Comparison of ENCODE assay signal across 14 cellular contexts in genomic region chr7:30068117-30068516, GRCh38. TPM values are rescaled to one million over a fixed set of nuclear protein-coding genes. Genes with fewer than 3 reads are reported as not detected.
DNase-seq lines count a peak whose midpoint lies in the region; ATAC-seq and TF ChIP-seq lines count a peak whose summit lies in the region.
"Had no signal": no experiment of that assay in that cellular context is flagged by ENCODE, and none has a peak within 500 bp of the region (broad histone marks: within the 10 kb centered on the region; RNA-seq: fewer than 3 reads in every experiment).

No MANE protein-coding gene starts in this region.

- no peaks in the 10 kb centered on the region for H3K27me3 Mint-ChIP-seq in endothelial cell (ENCODE audit: unreplicated experiment)

- H3K27me3 ChIP-seq in right atrium auricular region (no peaks in the 10 kb centered on the region), left lung (no peaks in the 10 kb centered on the region), BE2C (no peaks in the 10 kb centered on the region)
- H3K27me3 ChIP-seq: thyroid gland had no signal

- intact Hi-C loops in Right ventricle myocardium superior (cut with DNase I) (no loop called here), left lung (cut with DNase I) (loop anchor here in 1 of 2 donors (10.0 kb wide), 1 partner anchor 323 kb away; no protein-coding TSS in a partner anchor), left colon (cut with DNase I, micrococcal nuclease) (no loop called here)

- no peaks in the 10 kb centered on the region for H3K9me3 Mint-ChIP-seq in endothelial cell (ENCODE audit: unreplicated experiment)

- no peak overlapping the region for H3K4me3 Mint-ChIP-seq in endothelial cell (ENCODE audit: unreplicated experiment)

- H3K27ac ChIP-seq in right atrium auricular region (no peak overlapping the region), left lung (no peak overlapping the region)
- H3K27ac ChIP-seq: A549, thyroid gland had no signal

- H3K27ac Mint-ChIP-seq in endothelial cell (ENCODE audit: unreplicated experiment) = no peak overlapping the region

- H3K36me3 Mint-ChIP-seq in endothelial cell (ENCODE audit: low read depth, unreplicated experiment) = peaks cover 20% of the 10 kb centered on the region

- H3K4me3 ChIP-seq in right atrium auricular region (no peak overlapping the region), choroid plexus epithelial cell (ENCODE audit: low read depth, low read length) (no peak overlapping the region), left lung (no peak overlapping the region), BE2C (ENCODE audit: low read depth, low read length) (no peak overlapping the region)
- H3K4me3 ChIP-seq: A549, thyroid gland had no signal

- H3K4me1 ChIP-seq in right atrium auricular region (peaks cover 0 to 8% of the 10 kb centered on the region in 2 donors), left lung (peaks cover 5 to 6% of the 10 kb centered on the region in 2 donors), BE2C (no peaks in the 10 kb centered on the region)
- H3K4me1 ChIP-seq: A549, thyroid gland had no signal

- DNase-seq in Right ventricle myocardium superior (no peak), right atrium auricular region (ENCODE audit: low spot score) (no peak), choroid plexus epithelial cell (ENCODE audit: low read depth) (peak; percentile 93), left lung (no peak), left colon (no peak), NCI-H1436 (lab: John Stamatoyannopoulos, UW) (no peak), endothelial cell (ENCODE audit: low spot score) (no peak), BE2C (no peak)
- DNase-seq: MM.1S, NCI-H526 treated with DMSO at 0.1 percent for 48 hours, occipital lobe had no signal

- TF ChIP-seq CTCF in right atrium auricular region (IDR thresholded peaks at IDR 0.05) = no peak
- TF ChIP-seq CTCF in choroid plexus epithelial cell (conservative IDR thresholded peaks at IDR 0.05; ENCODE audit: low read depth, low read length) = no peak
- TF ChIP-seq CTCF in left lung (IDR thresholded peaks at IDR 0.05) = no peak
- no peak for TF ChIP-seq CTCF in endothelial cell (IDR thresholded peaks at IDR 0.05; ENCODE audit: unreplicated experiment)
- no peak for TF ChIP-seq CTCF in BE2C (IDR thresholded peaks at IDR 0.05; ENCODE audit: low read depth, low read length)

- H3K36me3 ChIP-seq in right atrium auricular region = peaks cover 19% of the 10 kb centered on the region
- H3K36me3 ChIP-seq in left lung = peaks cover 0 to 11% of the 10 kb centered on the region in 2 donors
- no peaks in the 10 kb centered on the region for H3K36me3 ChIP-seq in BE2C
- H3K36me3 ChIP-seq: thyroid gland had no signal

- H3K9me3 ChIP-seq in right atrium auricular region (no peaks in the 10 kb centered on the region), left lung (no peaks in the 10 kb centered on the region), BE2C (no peaks in the 10 kb centered on the region)
- H3K9me3 ChIP-seq: A549, thyroid gland had no signal

- H3K4me1 Mint-ChIP-seq in endothelial cell (ENCODE audit: unreplicated experiment) = no peaks in the 10 kb centered on the region

- ATAC-seq in Right ventricle myocardium superior (ENCODE audit: poor library complexity) = peak; percentile 79
- ATAC-seq in left lung = peak; percentile 85
- no peak for ATAC-seq in left colon
- ATAC-seq: A549; activated CD4-positive, CD25-positive, alpha-beta regulatory T cell treated with anti-CD3 and anti-CD28 coated beads, Interleukin-2, amount 50 U/mL, for 24 hours had no signal

RNA-seq across cellular contexts. Expression of gene PLEKHA8, which starts 39.9 kb away (rescaled TPM):
- total RNA-seq in Right ventricle myocardium superior = 3.9 TPM
- total RNA-seq in right atrium auricular region = 1 to 10 TPM; 2.0 to 3.3 TPM
- 10 to 100 TPM in 1 of 2 donors, 1 to 10 TPM in 1; 9.8 to 13.2 TPM for total RNA-seq in left lung
- total RNA-seq in left colon = 10 to 100 TPM; 12.4 to 13.6 TPM
- total RNA-seq in endothelial cell (ENCODE audit: unreplicated experiment) = 43.8 TPM
- polyA plus RNA-seq in BE2C (2012; ENCODE audit: insufficient read depth, insufficient read length, low read depth) = 3.6 TPM

RNA-seq across cellular contexts. Expression of gene FKBP14, which starts 41.6 kb away (rescaled TPM):
- 8.6 TPM for total RNA-seq in Right ventricle myocardium superior
- total RNA-seq in right atrium auricular region = 1 to 10 TPM; 6.1 to 8.5 TPM
- 10 to 100 TPM; 26.7 to 32.6 TPM for total RNA-seq in left lung
- 10 to 100 TPM in 1 of 2 donors, 1 to 10 TPM in 1; 8.8 to 10.3 TPM for total RNA-seq in left colon
- total RNA-seq in endothelial cell (ENCODE audit: unreplicated experiment) = 15.1 TPM
- 8.8 TPM for polyA plus RNA-seq in BE2C (2012; ENCODE audit: insufficient read depth, insufficient read length, low read depth)
